In genomic region chr19:17334414-17335409, GRCh38 we compare ENCODE assay signal across 1 cellular context.
TF ChIP-seq lines count a peak whose summit lies in the region.

Gene ANO8 (minus strand): TSS chr19:17334855. CDS start chr19:17334670, 185 bp downstream.

TF ChIP-seq in HepG2, 621 proteins besides CTCF, POLR2A, EP300 and RAD21 (continued from another document and continues in another):
- TF ChIP-seq ZBTB40 (IDR thresholded peaks at IDR 0.05) (no peak), ZBTB40 (CRISPR knock-in tag; IDR thresholded peaks at IDR 0.05) (no peak; the same call in 1 of the 2 replicates), HMGXB3 (CRISPR knock-in tag; IDR thresholded peaks at IDR 0.05; ENCODE audit: borderline replicate concordance) (peak; percentile 68; the same call in 1 of the 2 replicates), ZNF609 (CRISPR knock-in tag; IDR thresholded peaks at IDR 0.05; ENCODE audit: borderline replicate concordance) (no peak), ZNF652 (CRISPR knock-in tag; IDR thresholded peaks at IDR 0.05; ENCODE audit: borderline replicate concordance, low read depth) (no peak), THYN1 (CRISPR knock-in tag; IDR thresholded peaks at IDR 0.05; ENCODE audit: borderline replicate concordance, low read depth) (no peak), ETS1 (CRISPR knock-in tag; IDR thresholded peaks at IDR 0.05) (no peak), ZNF430 (CRISPR knock-in tag; IDR thresholded peaks at IDR 0.05) (peak; percentile 61; the same call in 1 of the 2 replicates), ZFP90 (CRISPR knock-in tag; IDR thresholded peaks at IDR 0.05; ENCODE audit: borderline replicate concordance) (no peak; the same call in 1 of the 2 replicates), ZNF768 (CRISPR knock-in tag; IDR thresholded peaks at IDR 0.05) (peak; percentile 70; the same call in 1 of the 2 replicates), ZFYVE20 (CRISPR knock-in tag; IDR thresholded peaks at IDR 0.05; ENCODE audit: borderline replicate concordance, low read depth) (no peak), MAX (IDR thresholded peaks at IDR 0.05) (peak; percentile 86), IRX3 (CRISPR knock-in tag; IDR thresholded peaks at IDR 0.05; ENCODE audit: borderline replicate concordance, low read depth) (peak; percentile 71; the same call in 1 of the 2 replicates), EHMT2 (IDR thresholded peaks at IDR 0.05; ENCODE audit: borderline replicate concordance, low read depth, low read length) (no peak), ESRRA (CRISPR knock-in tag; IDR thresholded peaks at IDR 0.05; ENCODE audit: low read depth) (0 out of 2 replicates have a peak, but pooled peaks have one; percentile 24), SNRNP70 (IDR thresholded peaks at IDR 0.05; ENCODE audit: low read depth, low read length) (no peak), ZNF816 (CRISPR knock-in tag; IDR thresholded peaks at IDR 0.05; ENCODE audit: borderline replicate concordance) (no peak; the same call in 1 of the 2 replicates), ZNF383 (CRISPR knock-in tag; IDR thresholded peaks at IDR 0.05; ENCODE audit: borderline replicate concordance) (no peak), IRF9 (CRISPR knock-in tag; IDR thresholded peaks at IDR 0.05; ENCODE audit: borderline replicate concordance) (no peak; the same call in 1 of the 2 replicates), ETV6 (CRISPR knock-in tag; conservative IDR thresholded peaks at IDR 0.05) (no peak), AGO1 (IDR thresholded peaks at IDR 0.05; ENCODE audit: low read depth, low read length, poor library complexity, severe bottlenecking) (no peak), ZNF713 (CRISPR knock-in tag; IDR thresholded peaks at IDR 0.05) (no peak), ELF4 (CRISPR knock-in tag; IDR thresholded peaks at IDR 0.05; ENCODE audit: borderline replicate concordance) (no peak), PAF1 (CRISPR knock-in tag; IDR thresholded peaks at IDR 0.05) (no peak), HOXD1 (CRISPR knock-in tag; IDR thresholded peaks at IDR 0.05) (no peak), ZBTB10 (CRISPR knock-in tag; IDR thresholded peaks at IDR 0.05; ENCODE audit: borderline replicate concordance) (0 out of 2 replicates have a peak, but pooled peaks have one; percentile 22), ZNF33A (CRISPR knock-in tag; IDR thresholded peaks at IDR 0.05; ENCODE audit: borderline replicate concordance) (no peak)
